8 cellular contexts compared by ENCODE assay signal in genomic region chr2:73269686-73270465, GRCh38. TPM values are rescaled to one million over a fixed set of nuclear protein-coding genes. Genes with fewer than 3 reads are reported as not detected.
DNase-seq lines count a peak whose midpoint lies in the region; ATAC-seq and TF ChIP-seq lines count a peak whose summit lies in the region.

No MANE protein-coding gene starts in this region.

- peaks cover 16% of the 10 kb centered on the region for H3K36me3 Mint-ChIP-seq in activated naive CD8-positive, alpha-beta T cell treated with anti-CD3 and anti-CD28 coated beads, Interleukin-2, amount 10 ng/mL, durations not matched to agents 7 days and 5 days
- H3K36me3 Mint-ChIP-seq in progenitor cell of endocrine pancreas (ENCODE audit: insufficient read depth) = no peaks in the 10 kb centered on the region

- no peaks in the 10 kb centered on the region for H3K9me3 Mint-ChIP-seq in activated naive CD8-positive, alpha-beta T cell treated with anti-CD3 and anti-CD28 coated beads, Interleukin-2, amount 10 ng/mL, durations not matched to agents 7 days and 5 days
- H3K9me3 Mint-ChIP-seq in progenitor cell of endocrine pancreas (ENCODE audit: low read depth) = no peaks in the 10 kb centered on the region

- no peaks in the 10 kb centered on the region for H3K27me3 ChIP-seq in GM06990 (replicated peaks; ENCODE audit: control insufficient read depth, insufficient read depth, low read length)
- H3K27me3 ChIP-seq in mucosa of stomach (ENCODE audit: control insufficient read depth, insufficient read depth, low read length) = peaks cover 24% of the 10 kb centered on the region

- H3K9ac ChIP-seq in mucosa of stomach (ENCODE audit: low read length) = peak overlapping the region; percentile 39

- H3K9me3 ChIP-seq in mucosa of stomach (ENCODE audit: control insufficient read depth, low read length) = no peaks in the 10 kb centered on the region

- peaks cover 10% of the 10 kb centered on the region for H3K4me1 ChIP-seq in mucosa of stomach (ENCODE audit: control insufficient read depth, insufficient read depth, low read length)

- peak overlapping the region; percentile 65 for H3K4me3 Mint-ChIP-seq in activated naive CD8-positive, alpha-beta T cell treated with anti-CD3 and anti-CD28 coated beads, Interleukin-2, amount 10 ng/mL, durations not matched to agents 7 days and 5 days
- no peak overlapping the region for H3K4me3 Mint-ChIP-seq in progenitor cell of endocrine pancreas (ENCODE audit: low read depth)

- H3K36me3 ChIP-seq in GM06990 (ENCODE audit: control insufficient read depth, insufficient read depth, low read length) = peaks cover 5% of the 10 kb centered on the region
- H3K36me3 ChIP-seq in mucosa of stomach (ENCODE audit: control insufficient read depth, insufficient read depth, low read length) = no peaks in the 10 kb centered on the region

- H3K4me1 Mint-ChIP-seq in activated naive CD8-positive, alpha-beta T cell treated with anti-CD3 and anti-CD28 coated beads, Interleukin-2, amount 10 ng/mL, durations not matched to agents 7 days and 5 days = peaks cover 20% of the 10 kb centered on the region
- peaks cover 3% of the 10 kb centered on the region for H3K4me1 Mint-ChIP-seq in progenitor cell of endocrine pancreas (ENCODE audit: low read depth)

- DNase-seq in GM06990 (ENCODE audit: extremely low read depth, insufficient read length) = no peak
- no peak for DNase-seq in activated naive CD8-positive, alpha-beta T cell treated with anti-CD3 and anti-CD28 coated beads, Interleukin-2, amount 10 ng/mL, durations not matched to agents 7 days and 5 days
- DNase-seq in progenitor cell of endocrine pancreas (ENCODE audit: low spot score, unreplicated experiment) = no peak

- no peaks in the 10 kb centered on the region for H3K27me3 Mint-ChIP-seq in activated naive CD8-positive, alpha-beta T cell treated with anti-CD3 and anti-CD28 coated beads, Interleukin-2, amount 10 ng/mL, durations not matched to agents 7 days and 5 days
- H3K27me3 Mint-ChIP-seq in progenitor cell of endocrine pancreas = peaks cover 46% of the 10 kb centered on the region

- H3K27ac Mint-ChIP-seq in activated naive CD8-positive, alpha-beta T cell treated with anti-CD3 and anti-CD28 coated beads, Interleukin-2, amount 10 ng/mL, durations not matched to agents 7 days and 5 days = peak overlapping the region; percentile 64
- no peak overlapping the region for H3K27ac Mint-ChIP-seq in progenitor cell of endocrine pancreas

- peak; percentile 7 for ATAC-seq in HG02852 (IDR thresholded peaks at IDR 0.05; ENCODE audit: unreplicated experiment)
- ATAC-seq in activated naive CD8-positive, alpha-beta T cell treated with anti-CD3 and anti-CD28 coated beads, Interleukin-2, amount 10 ng/mL, durations not matched to agents 7 days and 5 days (ENCODE audit: low read depth) = no peak
- no peak for ATAC-seq in HG03108 (IDR thresholded peaks at IDR 0.05; ENCODE audit: unreplicated experiment)
- no peak for ATAC-seq in HG02981 (IDR thresholded peaks at IDR 0.05; ENCODE audit: unreplicated experiment)
- no peak for ATAC-seq in HG02759 (IDR thresholded peaks at IDR 0.05; ENCODE audit: unreplicated experiment)

- POLR2A ChIA-PET in activated naive CD8-positive, alpha-beta T cell treated with anti-CD3 and anti-CD28 coated beads, Interleukin-2, amount 10 ng/mL, durations not matched to agents 7 days and 5 days (lab: Charles Lee) = no interaction called here

- H3K4me3 ChIP-seq in GM06990 (replicated peaks; ENCODE audit: low read depth, low read length) = peak overlapping the region; percentile 65
- H3K4me3 ChIP-seq in mucosa of stomach (ENCODE audit: low read length) = peak overlapping the region; percentile 8

- TF ChIP-seq CTCF in GM06990 (IDR thresholded peaks at IDR 0.05; ENCODE audit: insufficient read depth, low read length, poor library complexity, severe bottlenecking) (no peak), progenitor cell of endocrine pancreas (IDR thresholded peaks at IDR 0.05; ENCODE audit: unreplicated experiment) (no peak)

RNA-seq across cellular contexts. Expression of gene FBXO41, which starts 14.4 kb away (rescaled TPM):
- total RNA-seq in activated naive CD8-positive, alpha-beta T cell treated with anti-CD3 and anti-CD28 coated beads, Interleukin-2, amount 10 ng/mL, durations not matched to agents 7 days and 5 days = 10 to 100 TPM; 33.6 to 35.7 TPM
- 7.1 and 7.4 TPM in 2 replicates for total RNA-seq in progenitor cell of endocrine pancreas

RNA-seq across cellular contexts. Expression of gene EGR4, which starts 23.5 kb away (rescaled TPM):
- total RNA-seq in activated naive CD8-positive, alpha-beta T cell treated with anti-CD3 and anti-CD28 coated beads, Interleukin-2, amount 10 ng/mL, durations not matched to agents 7 days and 5 days = not detected
- 0.12 TPM in 1 of 2 replicates, not detected in the other for total RNA-seq in progenitor cell of endocrine pancreas

RNA-seq across cellular contexts. Expression of gene CCT7, which starts 35.8 kb away (rescaled TPM):
- 100 to 1,000 TPM; 243 to 271 TPM for total RNA-seq in activated naive CD8-positive, alpha-beta T cell treated with anti-CD3 and anti-CD28 coated beads, Interleukin-2, amount 10 ng/mL, durations not matched to agents 7 days and 5 days
- total RNA-seq in progenitor cell of endocrine pancreas = 249 and 256 TPM in 2 replicates

RNA-seq across cellular contexts. Expression of gene PRADC1, which starts 36.8 kb away (rescaled TPM):
- total RNA-seq in activated naive CD8-positive, alpha-beta T cell treated with anti-CD3 and anti-CD28 coated beads, Interleukin-2, amount 10 ng/mL, durations not matched to agents 7 days and 5 days = 10 to 100 TPM; 11.6 to 12.5 TPM
- 9.8 and 10.2 TPM in 2 replicates for total RNA-seq in progenitor cell of endocrine pancreas

RNA-seq across cellular contexts. Expression of gene SMYD5, which starts 55.8 kb away (rescaled TPM):
- 10 to 100 TPM; 18.2 to 26.9 TPM for total RNA-seq in activated naive CD8-positive, alpha-beta T cell treated with anti-CD3 and anti-CD28 coated beads, Interleukin-2, amount 10 ng/mL, durations not matched to agents 7 days and 5 days
- total RNA-seq in progenitor cell of endocrine pancreas = 30.2 and 32.7 TPM in 2 replicates
